In the genomic region with DNA sequence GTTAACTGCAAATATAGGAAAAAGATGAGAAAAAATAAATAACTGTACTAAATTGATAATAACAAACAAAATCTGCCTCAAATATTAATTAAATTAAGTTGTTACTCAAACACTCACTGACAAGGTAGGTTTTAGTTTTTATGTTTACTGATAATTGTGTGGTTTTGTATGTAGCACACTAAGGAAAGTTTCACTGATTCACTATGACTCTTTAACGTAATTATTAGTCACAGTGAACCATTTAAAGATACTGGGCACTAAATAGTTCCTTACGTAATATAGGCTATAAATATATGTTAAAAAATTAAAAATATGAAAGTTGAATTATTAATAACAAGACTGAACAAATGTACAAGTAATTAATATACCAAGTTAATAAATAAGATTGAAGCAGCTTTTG, we compare ENCODE assay signal across 33 cellular contexts.
"Had no signal": no experiment of that assay in that cellular context is flagged by ENCODE, and none has a peak within 500 bp of the region (broad histone marks: within the 10 kb centered on the region; RNA-seq: fewer than 3 reads in every experiment).

No MANE protein-coding gene starts in this region.

- H3K9me3 ChIP-seq: body of pancreas, colonic mucosa, gastrocnemius medialis had no signal

- H3K4me1 Mint-ChIP-seq: activated B cell treated with CpG ODN at 0.5 μM for 24 hours; activated T-helper 17 cell treated with anti-CD3 and anti-CD28 coated beads, Interleukin-2, amount 50 U/mL, for 72 hours; T-helper 17 cell had no signal

- FAIRE-seq: endometrium, endothelial cell of umbilical vein had no signal

- H3K27ac ChIP-seq: body of pancreas, cardiac muscle cell, colonic mucosa, gastrocnemius medialis, heart left ventricle, WERI-Rb-1 had no signal

- H3K27ac Mint-ChIP-seq: activated B cell treated with CpG ODN at 0.5 μM for 24 hours; activated CD8-positive, alpha-beta T cell treated with anti-CD3 and anti-CD28 coated beads for 36 hours; activated naive CD8-positive, alpha-beta T cell; activated T-helper 17 cell treated with anti-CD3 and anti-CD28 coated beads, Interleukin-2, amount 50 U/mL, for 72 hours; T-helper 17 cell; T-helper 2 cell treated with Interferon-gamma antibody and Interleukin-4, amounts not matched to agents 5 μg/mL and 100 μg/mL, for 36 hours had no signal

- H3K36me3 Mint-ChIP-seq: activated naive CD8-positive, alpha-beta T cell had no signal

- H3K27me3 Mint-ChIP-seq: activated B cell treated with CpG ODN at 0.5 μM for 24 hours; activated CD8-positive, alpha-beta T cell treated with anti-CD3 and anti-CD28 coated beads for 36 hours; activated naive CD8-positive, alpha-beta T cell; activated T-helper 17 cell treated with anti-CD3 and anti-CD28 coated beads, Interleukin-2, amount 50 U/mL, for 72 hours; T-helper 17 cell had no signal

- H3K27me3 ChIP-seq: body of pancreas, cardiac muscle cell, colonic mucosa, gastrocnemius medialis, heart left ventricle had no signal

- H3K4me3 Mint-ChIP-seq: activated B cell treated with CpG ODN at 0.5 μM for 24 hours; activated CD8-positive, alpha-beta T cell treated with anti-CD3 and anti-CD28 coated beads for 36 hours; activated naive CD8-positive, alpha-beta T cell; activated T-cell treated with anti-CD3 and anti-CD28 coated beads, Interleukin-2, amount 50 U/mL, for 4 hours; activated T-helper 17 cell treated with anti-CD3 and anti-CD28 coated beads, Interleukin-2, amount 50 U/mL, for 72 hours; T-helper 17 cell; T-helper 2 cell treated with Interferon-gamma antibody and Interleukin-4, amounts not matched to agents 5 μg/mL and 100 μg/mL, for 36 hours had no signal

- H3K36me3 ChIP-seq: cardiac muscle cell, colonic mucosa, gastrocnemius medialis, heart left ventricle, WERI-Rb-1 had no signal

- ATAC-seq: activated CD4-positive, CD25-positive, alpha-beta regulatory T cell treated with anti-CD3 and anti-CD28 coated beads, Interleukin-2, amount 50 U/mL, for 24 hours; activated CD8-positive, alpha-beta T cell treated with anti-CD3 and anti-CD28 coated beads for 36 hours; activated T-cell treated with anti-CD3 and anti-CD28 coated beads, Interleukin-2, amount 50 U/mL, for 4 hours; activated T-helper 17 cell treated with anti-CD3 and anti-CD28 coated beads, Interleukin-2, amount 50 U/mL, for 72 hours; body of pancreas; esophagus mucosa; gastrocnemius medialis; heart left ventricle; T-helper 17 cell had no signal

- H3K4me1 ChIP-seq: body of pancreas, colonic mucosa, gastrocnemius medialis, heart left ventricle had no signal

- H3K4me3 ChIP-seq: body of pancreas, cardiac muscle cell, colonic mucosa, gastrocnemius medialis, heart left ventricle had no signal

- H3K9me3 Mint-ChIP-seq: activated T-helper 17 cell treated with anti-CD3 and anti-CD28 coated beads, Interleukin-2, amount 50 U/mL, for 72 hours had no signal

- DNase-seq: activated B cell treated with CpG ODN at 0.5 μM for 24 hours; activated CD4-positive, alpha-beta T cell treated with anti-CD3 and anti-CD28 coated beads for 48 hours; activated CD4-positive, alpha-beta T cell treated with anti-CD3 and anti-CD28 coated beads, Interleukin-2, amount 50 U/mL, for 1 hour; activated CD4-positive, alpha-beta T cell treated with anti-CD3 and anti-CD28 coated beads, Interleukin-2, amount 50 U/mL, for 48 hours; activated CD8-positive, alpha-beta memory T cell treated with anti-CD3 and anti-CD28 coated beads for 24 hours; activated CD8-positive, alpha-beta T cell treated with anti-CD3 and anti-CD28 coated beads for 36 hours; activated effector memory CD4-positive, alpha-beta T cell treated with Interleukin-2 at 50 U/mL for 16 hours; activated gamma-delta T cell treated with Interleukin-2 at 50 U/mL for 16 hours; activated naive CD4-positive, alpha-beta T cell treated with anti-CD3 and anti-CD28 coated beads, Interleukin-2, amount 50 U/mL, for 16 hours; activated naive CD4-positive, alpha-beta T cell treated with Interleukin-2 at 50 U/mL for 16 hours; activated T-cell treated with anti-CD3 and anti-CD28 coated beads, Interleukin-2, amount 50 U/mL, for 4 hours; amygdala; aorta; body of pancreas; central memory CD4-positive, alpha-beta T cell; cerebellar nuclear complex; colonic mucosa; effector CD8-positive, alpha-beta T cell; foreskin fibroblast; gastrocnemius medialis; glutamatergic neuron; heart left ventricle; T-helper 17 cell; T1000 had no signal
